17 cellular contexts compared by ENCODE assay signal in the genomic region with DNA sequence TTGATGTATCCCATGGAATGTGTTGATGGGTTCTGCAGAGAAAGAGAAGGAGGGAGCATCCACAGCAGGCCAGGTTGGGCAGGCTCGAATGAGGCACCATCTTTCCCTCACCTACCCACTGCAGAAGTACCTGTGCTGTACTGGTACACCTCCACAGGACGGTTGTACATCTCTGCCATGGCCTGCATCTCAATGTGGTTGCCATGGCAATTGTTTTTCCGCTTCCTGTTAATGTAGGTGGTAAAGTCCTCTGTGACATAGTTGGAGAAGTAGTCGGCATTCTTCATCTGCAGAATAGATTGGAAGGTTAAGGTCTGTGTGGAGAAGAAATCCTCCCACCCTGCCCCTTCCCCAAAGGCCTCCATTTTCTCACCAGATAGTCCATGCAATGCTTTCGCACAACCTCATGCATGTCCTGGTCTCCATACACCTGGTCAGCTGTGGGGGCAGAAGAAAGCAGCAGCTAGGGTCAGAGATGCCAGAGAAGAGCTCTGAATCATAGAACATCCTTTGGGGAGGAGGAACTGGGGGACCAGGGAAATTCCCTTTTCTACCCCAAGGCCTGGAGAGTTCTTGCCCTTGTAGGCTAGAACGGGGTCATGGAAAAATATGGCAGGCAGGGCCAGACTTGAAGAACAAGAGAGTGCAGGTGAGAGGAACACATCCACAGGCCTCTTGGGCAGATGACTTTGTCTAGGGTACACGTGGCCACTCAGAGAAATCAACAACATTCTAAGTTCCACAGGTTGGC. TPM values are rescaled to one million over a fixed set of nuclear protein-coding genes. Genes with fewer than 3 reads are reported as not detected.
A peak's percentile ranks its signal among the peaks of the same experiment; 100 is the strongest.
DNase-seq lines count a peak whose midpoint lies in the region; ATAC-seq and TF ChIP-seq lines count a peak whose summit lies in the region.
"Had no signal": no experiment of that assay in that cellular context is flagged by ENCODE, and none has a peak within 500 bp of the region (broad histone marks: within the 10 kb centered on the region; RNA-seq: fewer than 3 reads in every experiment).

No MANE protein-coding gene starts in this region.

- H3K4me1 ChIP-seq in H9 (ENCODE audit: insufficient read depth, low read length) (peaks cover 4% of the 10 kb centered on the region; the same call in 1 of the 2 replicates), right cardiac atrium (ENCODE audit: control insufficient read depth, insufficient read depth, low read length) (no peaks in the 10 kb centered on the region)
- peaks cover 48 to 57% of the 10 kb centered on the region in 2 donors for H3K4me1 ChIP-seq in naive thymus-derived CD4-positive, alpha-beta T cell (ENCODE audit: control insufficient read depth in 2 of 2, insufficient read depth in 2 of 2, low read length in 2 of 2)
- H3K4me1 ChIP-seq: body of pancreas, parathyroid adenoma had no signal

- peak overlapping the region; percentile 58 for H3K4me3 Mint-ChIP-seq in CD4-positive, alpha-beta T cell
- H3K4me3 Mint-ChIP-seq in H9: no peak overlapping the region
- peak overlapping the region; percentile 77 to 87 for H3K4me3 Mint-ChIP-seq in activated T-cell treated with anti-CD3 and anti-CD28 coated beads, Interleukin-2, amount 50 U/mL, for 72 hours
- peak overlapping the region; percentile 50 to 96 (median 64) for H3K4me3 Mint-ChIP-seq in naive thymus-derived CD4-positive, alpha-beta T cell

- peaks cover 72% of the 10 kb centered on the region for H3K4me1 Mint-ChIP-seq in CD4-positive, alpha-beta T cell (ENCODE audit: low read depth)
- H3K4me1 Mint-ChIP-seq in H9: peaks cover 13 to 25% of the 10 kb centered on the region in 2 experiments
- H3K4me1 Mint-ChIP-seq in activated T-cell treated with anti-CD3 and anti-CD28 coated beads, Interleukin-2, amount 50 U/mL, for 72 hours (ENCODE audit: low read depth): peaks cover 72% of the 10 kb centered on the region
- peaks cover 28 to 72% (median 63%) of the 10 kb centered on the region in 7 donors for H3K4me1 Mint-ChIP-seq in naive thymus-derived CD4-positive, alpha-beta T cell

- no peak overlapping the region for H2AFZ ChIP-seq in H9 (ENCODE audit: low read length)
- H2AFZ ChIP-seq: hepatocyte, parathyroid adenoma had no signal

- no peak overlapping the region for H3K4ac ChIP-seq in H9 (ENCODE audit: low read depth, low read length)

- no peak overlapping the region for H2BK15ac ChIP-seq in H9 (ENCODE audit: low read depth, low read length)

- H3K23ac ChIP-seq in H9 (ENCODE audit: insufficient read length, low read depth, low read length): no peak overlapping the region

- H2AK5ac ChIP-seq in H9 (ENCODE audit: insufficient read length, low read length): no peak overlapping the region

- H3K56ac ChIP-seq in H9 (ENCODE audit: insufficient read length, low read depth, low read length): no peak overlapping the region

- no peaks in the 10 kb centered on the region for H3K23me2 ChIP-seq in H9 (ENCODE audit: insufficient read length, low read depth, low read length, poor library complexity, severe bottlenecking)

- H3K27ac Mint-ChIP-seq in CD4-positive, alpha-beta T cell: peak overlapping the region; percentile 98
- H3K27ac Mint-ChIP-seq in H9: peak overlapping the region in 2 of 3 experiments; percentile 27 to 84; a peak in 1 of 7 replicates
- H3K27ac Mint-ChIP-seq in activated T-cell treated with anti-CD3 and anti-CD28 coated beads, Interleukin-2, amount 50 U/mL, for 72 hours: peak overlapping the region; percentile 99
- H3K27ac Mint-ChIP-seq in naive thymus-derived CD4-positive, alpha-beta T cell: peak overlapping the region; percentile 80 to 99 (median 98)

- H3K14ac ChIP-seq in H9 (ENCODE audit: insufficient read depth, low read length): no peak overlapping the region

- TF ChIP-seq CTCF in CD4-positive, alpha-beta T cell (IDR thresholded peaks at IDR 0.05): no peak
- TF ChIP-seq CTCF in H9 (conservative IDR thresholded peaks at IDR 0.05): no peak

- no peak overlapping the region for H2BK20ac ChIP-seq in H9 (ENCODE audit: low read depth, low read length, poor library complexity, severe bottlenecking)

- no peak overlapping the region for H4K5ac ChIP-seq in H9 (ENCODE audit: insufficient read length, low read depth, low read length)

- H3K9ac ChIP-seq in H9 (ENCODE audit: extremely low read depth, insufficient read length, low read length): no peak overlapping the region
- H3K9ac ChIP-seq: parathyroid adenoma had no signal

- intact Hi-C loops in CD4-positive, alpha-beta T cell (cut with DNase I, micrococcal nuclease): loop anchor here in 1 of 2 experiments (5.0 kb wide), 1 partner anchor 287 kb away; no protein-coding TSS in a partner anchor
- intact Hi-C loops in naive thymus-derived CD4-positive, alpha-beta T cell (cut with micrococcal nuclease): loop anchor here (5.0 kb wide), 3 partner anchors 132 to 337 kb away; a partner anchor contains a TSS
- intact Hi-C loops in right cardiac atrium (cut with DNase I): no loop called here

- peak; percentile 37 for ATAC-seq in CD4-positive, alpha-beta T cell (ENCODE audit: poor library complexity)
- ATAC-seq in activated T-cell treated with anti-CD3 and anti-CD28 coated beads, Interleukin-2, amount 50 U/mL, for 72 hours (replicated peaks in 1 of 2): no peak
- ATAC-seq in naive thymus-derived CD4-positive, alpha-beta T cell: peak; percentile 20
- ATAC-seq in right cardiac atrium: no peak
- ATAC-seq: body of pancreas had no signal

- peaks cover 0 to 15% (median 8%) of the 10 kb centered on the region in 3 experiments for H3K36me3 ChIP-seq in naive thymus-derived CD4-positive, alpha-beta T cell (ENCODE audit: control insufficient read depth in 2 of 3, insufficient read depth in 3 of 3, low read length in 3 of 3)

- H2BK12ac ChIP-seq in H9 (ENCODE audit: insufficient read length, low read depth, low read length): no peak overlapping the region

- no peak overlapping the region for H3K4me2 ChIP-seq in H9 (ENCODE audit: insufficient read depth, insufficient read length, low read length)
- H3K4me2 ChIP-seq: hepatocyte had no signal

- peaks cover 3% of the 10 kb centered on the region; the same call in 1 of the 2 replicates for H3K79me2 ChIP-seq in H9 (ENCODE audit: insufficient read depth, low read length)

- DNase-seq in CD4-positive, alpha-beta T cell: peak in 4 of 10 experiments; percentile 24 to 60 (median 36)
- DNase-seq in H9 (no peak), NCI-H1930 (lab: John Stamatoyannopoulos, UW) (no peak), right cardiac atrium (no peak), caudate nucleus (lab: John Stamatoyannopoulos, UW) (no peak), iPS-NIHi7 (ENCODE audit: extremely low spot score) (no peak)
- DNase-seq in activated T-cell treated with anti-CD3 and anti-CD28 coated beads, Interleukin-2, amount 50 U/mL, for 72 hours: peak in 1 of 2 donors; percentile 37
- peak in 8 of 9 donors; percentile 29 to 79 (median 70) for DNase-seq in naive thymus-derived CD4-positive, alpha-beta T cell
- DNase-seq: body of pancreas, EL, KG1, NCI-H1105 treated with DMSO at 0.1 percent for 48 hours, NCI-H2227 treated with DMSO at 0.1 percent for 48 hours, small intestine, substantia nigra had no signal

- CTCF ChIA-PET in CD4-positive, alpha-beta T cell (lab: Charles Lee): no interaction called here
- CTCF ChIA-PET in naive thymus-derived CD4-positive, alpha-beta T cell (lab: Charles Lee): no interaction called here

- H2BK120ac ChIP-seq in H9 (ENCODE audit: low read depth, low read length, poor library complexity, severe bottlenecking): no peak overlapping the region

- no peaks in the 10 kb centered on the region for H3K9me3 ChIP-seq in CD4-positive, alpha-beta T cell (ENCODE audit: control insufficient read depth, low read length)
- H3K9me3 ChIP-seq in H9 (ENCODE audit: control insufficient read depth, low read depth, low read length) (no peaks in the 10 kb centered on the region), right cardiac atrium (ENCODE audit: control insufficient read depth, low read length) (no peaks in the 10 kb centered on the region)
- no peaks in the 10 kb centered on the region for H3K9me3 ChIP-seq in naive thymus-derived CD4-positive, alpha-beta T cell (ENCODE audit: control insufficient read depth in 2 of 3, low read length in 3 of 3)
- H3K9me3 ChIP-seq: body of pancreas had no signal

- peak overlapping the region; percentile 64 for H3K27ac ChIP-seq in CD4-positive, alpha-beta T cell (ENCODE audit: low read depth, low read length)
- H3K27ac ChIP-seq in H9 (ENCODE audit: insufficient read length, low read depth, low read length) (no peak overlapping the region), right cardiac atrium (ENCODE audit: low read length) (no peak overlapping the region), caudate nucleus (ENCODE audit: low read depth, low read length) (no peak overlapping the region)
- peak overlapping the region; percentile 78 for H3K27ac ChIP-seq in naive thymus-derived CD4-positive, alpha-beta T cell (ENCODE audit: low read depth, low read length)
- H3K27ac ChIP-seq: body of pancreas, hepatocyte, parathyroid adenoma had no signal

- H3K27me3 Mint-ChIP-seq in CD4-positive, alpha-beta T cell: no peaks in the 10 kb centered on the region
- H3K27me3 Mint-ChIP-seq in H9 (ENCODE audit: low read depth): no peaks in the 10 kb centered on the region; the same call in 1 of the 2 replicates
- H3K27me3 Mint-ChIP-seq in activated T-cell treated with anti-CD3 and anti-CD28 coated beads, Interleukin-2, amount 50 U/mL, for 72 hours (ENCODE audit: low read depth): no peaks in the 10 kb centered on the region
- peaks cover 0 to 3% (median 0%) of the 10 kb centered on the region in 5 donors for H3K27me3 Mint-ChIP-seq in naive thymus-derived CD4-positive, alpha-beta T cell

- H3K18ac ChIP-seq in H9 (ENCODE audit: insufficient read length, low read depth, low read length): no peak overlapping the region

- no peaks in the 10 kb centered on the region for H3K27me3 ChIP-seq in CD4-positive, alpha-beta T cell (ENCODE audit: control insufficient read depth, insufficient read depth, low read length)
- H3K27me3 ChIP-seq in H9 (ENCODE audit: insufficient read depth, low read length) (no peaks in the 10 kb centered on the region), right cardiac atrium (ENCODE audit: control insufficient read depth, insufficient read depth) (no peaks in the 10 kb centered on the region)
- no peaks in the 10 kb centered on the region for H3K27me3 ChIP-seq in naive thymus-derived CD4-positive, alpha-beta T cell (ENCODE audit: control insufficient read depth in 2 of 2, insufficient read depth in 2 of 2, low read length in 2 of 2)
- H3K27me3 ChIP-seq: body of pancreas, hepatocyte had no signal

- H3T11ph ChIP-seq in H9 (ENCODE audit: low read length): no peak overlapping the region

- POLR2A ChIA-PET in CD4-positive, alpha-beta T cell (lab: Charles Lee): interaction anchor here (1.0 to 8.8 kb wide), 4 partner anchors 14 to 23 kb away, joined by 4 to 150 read pairs (median 6); a partner anchor contains a TSS
- POLR2A ChIA-PET in naive thymus-derived CD4-positive, alpha-beta T cell (lab: Charles Lee): interaction anchor here (0.7 to 3.7 kb wide), 4 partner anchors 12 to 17 kb away, joined by 4 to 18 read pairs (median 8); no protein-coding TSS in a partner anchor

- H4K8ac ChIP-seq in H9 (replicated peaks; ENCODE audit: insufficient read length, low read depth, low read length): no peak overlapping the region

- H3K4me3 ChIP-seq in naive thymus-derived CD4-positive, alpha-beta T cell (ENCODE audit: low read length): no peak overlapping the region
- no peak overlapping the region for H3K4me3 ChIP-seq in right cardiac atrium (ENCODE audit: low read length)
- H3K4me3 ChIP-seq: body of pancreas, hepatocyte had no signal

- no peaks in the 10 kb centered on the region for H3K9me3 Mint-ChIP-seq in CD4-positive, alpha-beta T cell
- H3K9me3 Mint-ChIP-seq in H9: peaks cover 66 to 70% of the 10 kb centered on the region in 2 experiments
- peaks cover 0 to 3% of the 10 kb centered on the region in 2 donors for H3K9me3 Mint-ChIP-seq in activated T-cell treated with anti-CD3 and anti-CD28 coated beads, Interleukin-2, amount 50 U/mL, for 72 hours
- H3K9me3 Mint-ChIP-seq in naive thymus-derived CD4-positive, alpha-beta T cell: peaks cover 0 to 4% (median 0%) of the 10 kb centered on the region in 11 donors

- WGBS in H9 (ENCODE audit: extremely low coverage, insufficient read length, low lambda C conversion rate): no CpG with 5 or more reads among the region's 7 CpGs
- WGBS in right cardiac atrium: 86% methylated on average over 7 of the region's 7 CpGs

- no peaks in the 10 kb centered on the region for H4K20me1 ChIP-seq in H9 (ENCODE audit: control insufficient read depth, insufficient read depth, insufficient read length)

- peaks cover 72% of the 10 kb centered on the region for H3K36me3 Mint-ChIP-seq in CD4-positive, alpha-beta T cell (ENCODE audit: low read depth)
- peaks cover 41 to 66% (median 46%) of the 10 kb centered on the region in 3 experiments for H3K36me3 Mint-ChIP-seq in H9 (ENCODE audit: insufficient read depth in 1 of 3, low read depth in 3 of 3)
- peaks cover 34 to 49% of the 10 kb centered on the region in 2 donors for H3K36me3 Mint-ChIP-seq in activated T-cell treated with anti-CD3 and anti-CD28 coated beads, Interleukin-2, amount 50 U/mL, for 72 hours (ENCODE audit: insufficient read depth in 2 of 2)
- peaks cover 0 to 45% (median 29%) of the 10 kb centered on the region in 5 donors for H3K36me3 Mint-ChIP-seq in naive thymus-derived CD4-positive, alpha-beta T cell

- H4K91ac ChIP-seq in H9 (ENCODE audit: insufficient read length, low read depth, low read length): no peak overlapping the region

- no peaks in the 10 kb centered on the region for H3K79me1 ChIP-seq in H9 (ENCODE audit: insufficient read depth, low read depth, low read length, poor library complexity, severe bottlenecking)

- no peak overlapping the region for H2BK5ac ChIP-seq in H9 (ENCODE audit: insufficient read length, low read length)

RNA-seq across cellular contexts. Expression of a gene that starts 15.9 kb away (rescaled TPM):
- 100 to 1,000 TPM; 212 to 225 TPM for total RNA-seq in CD4-positive, alpha-beta T cell
- total RNA-seq in H9 (2021) (154 and 163 TPM in 2 replicates), right cardiac atrium (1 to 10 TPM; 3.6 to 6.6 (median 5.7) TPM)
- total RNA-seq in activated T-cell treated with anti-CD3 and anti-CD28 coated beads, Interleukin-2, amount 50 U/mL, for 72 hours: 100 to 1,000 TPM; 550 to 563 TPM
- total RNA-seq in naive thymus-derived CD4-positive, alpha-beta T cell: 100 to 1,000 TPM; 144 to 321 (median 276) TPM
- 100 to 1,000 TPM; 401 to 463 TPM for polyA plus RNA-seq in naive thymus-derived CD4-positive, alpha-beta T cell
- 4.3 TPM for polyA plus RNA-seq in right cardiac atrium

RNA-seq across cellular contexts. Expression of a gene that starts 22.7 kb away (rescaled TPM):
- total RNA-seq in CD4-positive, alpha-beta T cell: 10 to 100 TPM; 81.3 to 92.1 TPM
- total RNA-seq in H9 (2021) (62.5 and 62.6 TPM in 2 replicates), right cardiac atrium (10 to 100 TPM; 22.7 to 27.3 (median 24.9) TPM)
- 100 to 1,000 TPM; 123 to 137 TPM for total RNA-seq in activated T-cell treated with anti-CD3 and anti-CD28 coated beads, Interleukin-2, amount 50 U/mL, for 72 hours
- 10 to 100 TPM; 62.5 to 95.5 (median 90.4) TPM for total RNA-seq in naive thymus-derived CD4-positive, alpha-beta T cell
- 10 to 100 TPM; 17.2 to 33.8 TPM for polyA plus RNA-seq in naive thymus-derived CD4-positive, alpha-beta T cell
- 19.9 TPM for polyA plus RNA-seq in right cardiac atrium

RNA-seq across cellular contexts. Expression of a gene that starts 23.3 kb away (rescaled TPM):
- 10 to 100 TPM; 19.1 to 21.8 TPM for total RNA-seq in CD4-positive, alpha-beta T cell
- total RNA-seq in H9 (2021) (29.1 and 32.9 TPM in 2 replicates), right cardiac atrium (10 to 100 TPM in 3 of 4 donors, 1 to 10 TPM in 1; 9.9 to 16.7 (median 13.2) TPM)
- 10 to 100 TPM; 30.8 to 32.7 TPM for total RNA-seq in activated T-cell treated with anti-CD3 and anti-CD28 coated beads, Interleukin-2, amount 50 U/mL, for 72 hours
- 10 to 100 TPM; 13.9 to 36.7 (median 18.5) TPM for total RNA-seq in naive thymus-derived CD4-positive, alpha-beta T cell
- 1 to 10 TPM; 6.7 to 8.1 TPM for polyA plus RNA-seq in naive thymus-derived CD4-positive, alpha-beta T cell
- polyA plus RNA-seq in right cardiac atrium: 10.4 TPM

RNA-seq across cellular contexts. Expression of a gene that starts 36.9 kb away (rescaled TPM):
- 1 to 10 TPM; 1.5 to 2.7 TPM for total RNA-seq in CD4-positive, alpha-beta T cell
- total RNA-seq in H9 (2021): 5.7 and 7.0 TPM in 2 replicates
- 1 to 10 TPM; 7.6 to 8.3 TPM for total RNA-seq in activated T-cell treated with anti-CD3 and anti-CD28 coated beads, Interleukin-2, amount 50 U/mL, for 72 hours
- total RNA-seq in naive thymus-derived CD4-positive, alpha-beta T cell: 1 to 10 TPM; 1.4 to 5.8 (median 2.3) TPM
- polyA plus RNA-seq in naive thymus-derived CD4-positive, alpha-beta T cell: under 1 TPM in 1 of 2 donors, not detected in 1; 0.07 TPM
- 1 to 10 TPM; 1.3 to 1.6 (median 1.5) TPM for total RNA-seq in right cardiac atrium
- 0.97 TPM for polyA plus RNA-seq in right cardiac atrium

RNA-seq across cellular contexts. Expression of a gene that starts 37.0 kb away (rescaled TPM):
- 10 to 100 TPM; 73.0 to 76.6 TPM for total RNA-seq in CD4-positive, alpha-beta T cell
- total RNA-seq in H9 (2021) (87.5 and 87.9 TPM in 2 replicates), right cardiac atrium (10 to 100 TPM; 59.8 to 72.6 (median 69.8) TPM)
- 100 to 1,000 TPM; 114 to 125 TPM for total RNA-seq in activated T-cell treated with anti-CD3 and anti-CD28 coated beads, Interleukin-2, amount 50 U/mL, for 72 hours
- 10 to 100 TPM; 64.1 to 89.5 (median 74.6) TPM for total RNA-seq in naive thymus-derived CD4-positive, alpha-beta T cell
- 100 to 1,000 TPM; 110 to 125 TPM for polyA plus RNA-seq in naive thymus-derived CD4-positive, alpha-beta T cell
- 78.6 TPM for polyA plus RNA-seq in right cardiac atrium

Comparison
In these comparisons a context has a peak if more than half of its experiments do, and no peak if none do; other contexts are left out.
1. ATAC-seq: peak in CD4-positive, alpha-beta T cell (single experiment) and naive thymus-derived CD4-positive, alpha-beta T cell (single experiment); none in activated T-cell treated with anti-CD3 and anti-CD28 coated beads, Interleukin-2, amount 50 U/mL, for 72 hours (0 of 2) and right cardiac atrium (0 of 2).
2. DNase-seq: peak in naive thymus-derived CD4-positive, alpha-beta T cell (8 of 9); none in H9 (single experiment), NCI-H1930 (0 of 2), right cardiac atrium (0 of 3), caudate nucleus (0 of 61) and iPS-NIHi7 (single experiment).
3. H3K27ac ChIP-seq: peak in CD4-positive, alpha-beta T cell (single experiment) and naive thymus-derived CD4-positive, alpha-beta T cell (single experiment); none in H9 (single experiment), right cardiac atrium (single experiment) and caudate nucleus (single experiment).
4. H3K4me3 Mint-ChIP-seq: peak in CD4-positive, alpha-beta T cell (single experiment), activated T-cell treated with anti-CD3 and anti-CD28 coated beads, Interleukin-2, amount 50 U/mL, for 72 hours (2 of 2) and naive thymus-derived CD4-positive, alpha-beta T cell (10 of 10); none in H9 (0 of 2).
5. RNA of a gene that starts 15.9 kb away (total RNA-seq): 550 to 563 TPM in activated T-cell treated with anti-CD3 and anti-CD28 coated beads, Interleukin-2, amount 50 U/mL, for 72 hours, 144 to 321 TPM in naive thymus-derived CD4-positive, alpha-beta T cell, 212 to 225 TPM in CD4-positive, alpha-beta T cell and 154 to 163 TPM in H9; 3.6 to 6.6 TPM in right cardiac atrium; every median in the first group is over 10 times any median in the second.
6. intact Hi-C loops: an anchor here in naive thymus-derived CD4-positive, alpha-beta T cell (5.0 kb wide); none called in right cardiac atrium.
7. Peak in every context shown above with its lines, with median percentiles within 50 percentile points of each other: H3K27ac Mint-ChIP-seq.